ENCODE assay signal across 24 cellular contexts in genomic region chr4:130545596-130545995, GRCh38.
DNase-seq lines count a peak whose midpoint lies in the region; TF ChIP-seq lines count a peak whose summit lies in the region.
"Had no signal": no experiment of that assay in that cellular context is flagged by ENCODE, and none has a peak within 500 bp of the region (broad histone marks: within the 10 kb centered on the region; RNA-seq: fewer than 3 reads in every experiment).

No MANE protein-coding gene starts in this region.

- no peak overlapping the region for H3K27ac ChIP-seq in trophoblast cell (ENCODE audit: low read depth, low read length)
- H3K27ac ChIP-seq: C4-2B, KMS-11, PC-9, SJCRH30 had no signal

- no peak overlapping the region for H2AFZ ChIP-seq in trophoblast cell (ENCODE audit: insufficient read depth, low read length, poor library complexity)
- H2AFZ ChIP-seq: PC-9 had no signal

- no peak overlapping the region for H3K23ac ChIP-seq in trophoblast cell (ENCODE audit: low read length)

- DNase-seq in OCI-M1 (lab: John Stamatoyannopoulos, UW) (peak; percentile 37), cardiac fibroblast (ENCODE audit: low read depth in 2 of 2) (peak; percentile 29 to 41), fibroblast of pulmonary artery (ENCODE audit: low read depth) (peak; percentile 35), trophoblast cell (peak; percentile 38 to 85), DMS153 (lab: John Stamatoyannopoulos, UW) (no peak), NCI-H748 (lab: John Stamatoyannopoulos, UW; ENCODE audit: unreplicated experiment) (no peak), GM19240 (ENCODE audit: insufficient read length, low spot score) (no peak)
- DNase-seq in activated CD4-positive, alpha-beta T cell treated with anti-CD3 and anti-CD28 coated beads, Interleukin-2, amount 50 U/mL, for 1 hour, result no peak
- DNase-seq: CD8-positive, alpha-beta memory T cell; DMS 273 treated with DMSO at 0.1 percent for 48 hours; DMS79 treated with DMSO at 0.1 percent for 48 hours; GF-D8; HCEC 1CT; NCI-H1048; NCI-H1417; NCI-H1694; NCI-H2029 treated with DMSO at 0.1 percent for 48 hours; NCI-H345; NCI-H510A treated with DMSO at 0.1 percent for 48 hours; NCI-H748 treated with DMSO at 0.1 percent for 48 hours; PC-9; SJCRH30 had no signal

- H2BK120ac ChIP-seq in trophoblast cell (ENCODE audit: insufficient read depth, low read length, poor library complexity), result no peak overlapping the region

- no peak overlapping the region for H4K12ac ChIP-seq in trophoblast cell (ENCODE audit: low read depth, low read length)

- no peaks in the 10 kb centered on the region for H3K36me3 ChIP-seq in trophoblast cell (ENCODE audit: control insufficient read depth in 1 of 2, insufficient read depth in 2 of 2, low read length in 2 of 2)
- H3K36me3 ChIP-seq: SJCRH30 had no signal

- no peaks in the 10 kb centered on the region for H3K79me1 ChIP-seq in trophoblast cell (ENCODE audit: low read length)

- no peak for TF ChIP-seq CTCF in cardiac fibroblast (IDR thresholded peaks at IDR 0.05; ENCODE audit: low read depth, low read length)
- no peak for TF ChIP-seq CTCF in fibroblast of pulmonary artery (IDR thresholded peaks at IDR 0.05; ENCODE audit: low read length, missing control alignments)

- H2BK12ac ChIP-seq in trophoblast cell (ENCODE audit: low read length), result no peak overlapping the region

- no peak overlapping the region for H3K18ac ChIP-seq in trophoblast cell (ENCODE audit: low read length)

- H3K4me3 ChIP-seq in cardiac fibroblast (replicated peaks in 1 of 2; ENCODE audit: low read depth in 2 of 2, low read length in 2 of 2) (no peak overlapping the region), fibroblast of pulmonary artery (replicated peaks; ENCODE audit: low read depth, low read length) (no peak overlapping the region), trophoblast cell (ENCODE audit: low read depth, low read length) (no peak overlapping the region)
- H3K4me3 ChIP-seq: PC-9, SJCRH30 had no signal

- H2BK5ac ChIP-seq in trophoblast cell (ENCODE audit: low read depth, low read length, poor library complexity), result no peak overlapping the region

- H3K4ac ChIP-seq in trophoblast cell (ENCODE audit: low read depth, low read length), result no peak overlapping the region

- H3K14ac ChIP-seq in trophoblast cell (ENCODE audit: low read length), result no peak overlapping the region

- H3K9ac ChIP-seq in trophoblast cell (ENCODE audit: low read length), result no peak overlapping the region
- H3K9ac ChIP-seq: KMS-11 had no signal

- H2AK5ac ChIP-seq in trophoblast cell (ENCODE audit: low read length), result no peak overlapping the region

- H3K4me1 ChIP-seq in trophoblast cell (ENCODE audit: control insufficient read depth in 1 of 2, insufficient read depth in 2 of 2, low read length in 2 of 2), result peaks cover 0 to 2% of the 10 kb centered on the region in 2 experiments
- H3K4me1 ChIP-seq: SJCRH30 had no signal

- H3K4me2 ChIP-seq in trophoblast cell (ENCODE audit: low read length), result no peak overlapping the region
- H3K4me2 ChIP-seq: KMS-11, PC-9 had no signal

- no peaks in the 10 kb centered on the region for H3K79me2 ChIP-seq in trophoblast cell (ENCODE audit: control insufficient read depth, insufficient read depth, low read length, poor library complexity)

- H4K91ac ChIP-seq in trophoblast cell (ENCODE audit: low read depth, low read length), result no peak overlapping the region

- WGBS in trophoblast cell (ENCODE audit: extremely low coverage, insufficient coverage, insufficient read length), result no CpG with 5 or more reads among the region's 2 CpGs

- no peaks in the 10 kb centered on the region for H3K9me3 ChIP-seq in trophoblast cell (ENCODE audit: insufficient read depth, low read depth, low read length)
- H3K9me3 ChIP-seq: SJCRH30 had no signal

- no peak overlapping the region for H4K8ac ChIP-seq in trophoblast cell (ENCODE audit: low read depth, low read length)

- no peaks in the 10 kb centered on the region for H3K27me3 ChIP-seq in trophoblast cell (ENCODE audit: insufficient read depth, low read length)
- H3K27me3 ChIP-seq: SJCRH30 had no signal

Comparison
In these comparisons a context has a peak if more than half of its experiments do, and no peak if none do; other contexts are left out.
1. DNase-seq: peak in OCI-M1 (single experiment), cardiac fibroblast (2 of 2), fibroblast of pulmonary artery (single experiment) and trophoblast cell (2 of 2); none in DMS153 (single experiment), NCI-H748 (single experiment), activated CD4-positive, alpha-beta T cell treated with anti-CD3 and anti-CD28 coated beads, Interleukin-2, amount 50 U/mL, for 1 hour (single experiment) and GM19240 (single experiment).